In genomic region chr7:3781607-3782006, GRCh38 we compare ENCODE assay signal across 38 cellular contexts.
"Had no signal": no experiment of that assay in that cellular context is flagged by ENCODE, and none has a peak within 500 bp of the region (broad histone marks: within the 10 kb centered on the region; RNA-seq: fewer than 3 reads in every experiment).

No MANE protein-coding gene starts in this region.

- ATAC-seq: activated CD8-positive, alpha-beta T cell treated with anti-CD3 and anti-CD28 coated beads for 36 hours; activated naive CD4-positive, alpha-beta T cell treated with anti-CD3 and anti-CD28 coated beads, Interleukin-2, amount 50 U/mL, for 72 hours; activated T-cell treated with anti-CD3 and anti-CD28 coated beads, Interleukin-2, amount 50 U/mL, for 4 hours; activated T-cell treated with anti-CD3 and anti-CD28 coated beads, Interleukin-2, amount 50 U/mL, for 72 hours; activated T-helper 17 cell treated with anti-CD3 and anti-CD28 coated beads, Interleukin-2, amount 50 U/mL, for 72 hours had no signal

- H3K4me3 Mint-ChIP-seq: activated B cell treated with CpG ODN at 0.5 μM for 24 hours; activated CD4-positive, alpha-beta memory T cell treated with anti-CD3 and anti-CD28 coated beads for 36 hours; activated CD4-positive, alpha-beta T cell treated with anti-CD3 and anti-CD28 coated beads, Interleukin-2, amount 10 ng/mL, durations not matched to agents 24 days and 14 days; activated CD8-positive, alpha-beta T cell treated with anti-CD3 and anti-CD28 coated beads for 36 hours; activated naive CD4-positive, alpha-beta T cell treated with anti-CD3 and anti-CD28 coated beads for 36 hours; activated naive CD8-positive, alpha-beta T cell treated with anti-CD3 and anti-CD28 coated beads, Interleukin-2, amount 10 ng/mL, durations not matched to agents 7 days and 5 days; activated T-cell treated with anti-CD3 and anti-CD28 coated beads, Interleukin-2, amount 50 U/mL, for 4 hours; activated T-cell treated with anti-CD3 and anti-CD28 coated beads, Interleukin-2, amount 50 U/mL, for 72 hours; activated T-helper 1 cell treated with anti-CD3 and anti-CD28 coated beads, Interleukin-12 subunit alpha, Interleukin-12 subunit beta, Interleukin-2, Interleukin-4 antibody, amounts not matched to agents 30 ng/mL and 10 ng/mL and 1 ng/mL, durations not matched to agents 14 hours and 24 hours and 36 hours; activated T-helper 17 cell treated with anti-CD3 and anti-CD28 coated beads, Interleukin-2, amount 50 U/mL, for 72 hours; brain; central memory CD8-positive, alpha-beta T cell; T-helper 1 cell treated with Interleukin-12 subunit alpha and Interleukin-12 subunit beta and Interleukin-4 antibody, amounts not matched to agents 30 μg/mL and 1 μg/mL, for 36 hours; T-helper 2 cell treated with Interferon-gamma antibody and Interleukin-4, amounts not matched to agents 5 μg/mL and 100 μg/mL, for 36 hours had no signal

- H3K4me1 Mint-ChIP-seq: activated B cell treated with CpG ODN at 0.5 μM for 24 hours; activated CD4-positive, alpha-beta T cell treated with anti-CD3 and anti-CD28 coated beads, Interleukin-2, amount 10 ng/mL, durations not matched to agents 24 days and 14 days; activated naive CD8-positive, alpha-beta T cell treated with anti-CD3 and anti-CD28 coated beads, Interleukin-2, amount 10 ng/mL, durations not matched to agents 7 days and 5 days; activated T-helper 17 cell treated with anti-CD3 and anti-CD28 coated beads, Interleukin-2, amount 50 U/mL, for 72 hours; central memory CD8-positive, alpha-beta T cell had no signal

- FAIRE-seq: TTC549 had no signal

- H3K36me3 ChIP-seq: adrenal gland, ascending aorta, cardiac muscle cell had no signal

- DNase-seq: activated B cell treated with CpG ODN at 0.5 μM for 24 hours; activated CD4-positive, alpha-beta memory T cell treated with anti-CD3 and anti-CD28 coated beads for 36 hours; activated CD4-positive, alpha-beta T cell treated with anti-CD3 and anti-CD28 coated beads for 4 hours; activated CD4-positive, alpha-beta T cell treated with anti-CD3 and anti-CD28 coated beads, Interleukin-2, amount 10 ng/mL, durations not matched to agents 24 days and 14 days; activated CD4-positive, alpha-beta T cell treated with anti-CD3 and anti-CD28 coated beads, Interleukin-2, amount 50 U/mL, for 1 hour; activated CD4-positive, alpha-beta T cell treated with anti-CD3 and anti-CD28 coated beads, Interleukin-2, amount 50 U/mL, for 4 hours; activated CD4-positive, CD25-positive, alpha-beta regulatory T cell treated with anti-CD3 and anti-CD28 coated beads, Interleukin-2, amount 50 U/mL, for 72 hours; activated CD8-positive, alpha-beta memory T cell treated with anti-CD3 and anti-CD28 coated beads, Interleukin-2, amount 50 U/mL, for 4 hours; activated CD8-positive, alpha-beta T cell treated with anti-CD3 and anti-CD28 coated beads for 36 hours; activated effector memory CD4-positive, alpha-beta T cell treated with anti-CD3 and anti-CD28 coated beads, Interleukin-2, amount 50 U/mL, for 16 hours; activated gamma-delta T cell treated with Interleukin-2 at 50 U/mL for 16 hours; activated naive CD4-positive, alpha-beta T cell; activated naive CD4-positive, alpha-beta T cell treated with anti-CD3 and anti-CD28 coated beads for 36 hours; activated naive CD4-positive, alpha-beta T cell treated with anti-CD3 and anti-CD28 coated beads, Interleukin-2, amount 50 U/mL, for 16 hours; activated naive CD8-positive, alpha-beta T cell treated with anti-CD3 and anti-CD28 coated beads, Interleukin-2, amount 10 ng/mL, durations not matched to agents 7 days and 5 days; activated T-cell treated with anti-CD3 and anti-CD28 coated beads for 4 hours; activated T-cell treated with anti-CD3 and anti-CD28 coated beads, Interleukin-2, amount 50 U/mL, for 1 hour; activated T-cell treated with anti-CD3 and anti-CD28 coated beads, Interleukin-2, amount 50 U/mL, for 4 hours; activated T-cell treated with anti-CD3 and anti-CD28 coated beads, Interleukin-2, amount 50 U/mL, for 72 hours; adrenal gland; amygdala; anterior cingulate cortex; caudate nucleus; cerebellar nuclear complex; T-helper 1 cell; T-helper 2 cell; T-helper 9 cell had no signal

- H3K4me3 ChIP-seq: adrenal gland, ascending aorta, cardiac muscle cell had no signal

- H3K4me1 ChIP-seq: adrenal gland, ascending aorta had no signal

- H3K27me3 ChIP-seq: adrenal gland, ascending aorta, cardiac muscle cell had no signal

- H3K27ac Mint-ChIP-seq: activated B cell treated with CpG ODN at 0.5 μM for 24 hours; activated CD4-positive, alpha-beta memory T cell treated with anti-CD3 and anti-CD28 coated beads for 36 hours; activated CD4-positive, alpha-beta T cell treated with anti-CD3 and anti-CD28 coated beads, Interleukin-2, amount 10 ng/mL, durations not matched to agents 24 days and 14 days; activated CD8-positive, alpha-beta T cell treated with anti-CD3 and anti-CD28 coated beads for 36 hours; activated naive CD4-positive, alpha-beta T cell treated with anti-CD3 and anti-CD28 coated beads for 36 hours; activated naive CD4-positive, alpha-beta T cell treated with anti-CD3 and anti-CD28 coated beads, Interleukin-2, amount 50 U/mL, for 72 hours; activated naive CD8-positive, alpha-beta T cell treated with anti-CD3 and anti-CD28 coated beads, Interleukin-2, amount 10 ng/mL, durations not matched to agents 7 days and 5 days; activated T-helper 1 cell treated with anti-CD3 and anti-CD28 coated beads, Interleukin-12 subunit alpha, Interleukin-12 subunit beta, Interleukin-2, Interleukin-4 antibody, amounts not matched to agents 30 ng/mL and 10 ng/mL and 1 ng/mL, durations not matched to agents 14 hours and 24 hours and 36 hours; activated T-helper 17 cell treated with anti-CD3 and anti-CD28 coated beads, Interleukin-2, amount 50 U/mL, for 72 hours; brain; T-helper 1 cell treated with Interleukin-12 subunit alpha and Interleukin-12 subunit beta and Interleukin-4 antibody, amounts not matched to agents 30 μg/mL and 1 μg/mL, for 36 hours; T-helper 2 cell treated with Interferon-gamma antibody and Interleukin-4, amounts not matched to agents 5 μg/mL and 100 μg/mL, for 36 hours had no signal

- H3K9me3 ChIP-seq: adrenal gland had no signal

- H3K27ac ChIP-seq: adrenal gland, ascending aorta, cardiac muscle cell, VCaP had no signal
